8 cellular contexts compared by ENCODE assay signal in the genomic region with DNA sequence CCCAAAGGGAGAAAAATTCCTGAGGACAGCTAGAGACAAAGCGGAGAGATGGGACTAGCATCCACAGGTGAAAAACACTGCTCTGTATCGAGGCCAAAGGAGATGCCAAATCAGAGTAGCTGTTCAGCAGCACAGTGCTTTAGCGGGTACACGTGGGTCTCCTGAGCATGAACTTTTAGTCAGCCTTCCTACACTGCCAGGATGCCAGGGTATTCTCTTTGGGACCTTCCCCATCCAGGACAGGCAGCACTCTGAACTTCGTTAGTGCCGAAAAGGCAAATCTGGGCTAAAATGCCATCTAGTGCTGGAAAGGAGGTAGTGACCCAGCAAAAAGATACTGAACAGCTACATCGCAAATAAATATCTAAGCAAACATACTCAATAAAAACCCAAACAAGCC.
DNase-seq lines count a peak whose midpoint lies in the region; ATAC-seq and TF ChIP-seq lines count a peak whose summit lies in the region.

No MANE protein-coding gene starts in this region.

- no peak overlapping the region for H3K4me3 Mint-ChIP-seq in activated CD8-positive, alpha-beta T cell treated with anti-CD3 and anti-CD28 coated beads, Interleukin-2, amount 10 ng/mL, durations not matched to agents 7 days and 5 days
- no peak overlapping the region for H3K4me3 Mint-ChIP-seq in T-helper 17 cell

- peaks cover 5% of the 10 kb centered on the region for H3K9me3 Mint-ChIP-seq in activated CD8-positive, alpha-beta T cell treated with anti-CD3 and anti-CD28 coated beads, Interleukin-2, amount 10 ng/mL, durations not matched to agents 7 days and 5 days (ENCODE audit: insufficient read depth)

- no peaks in the 10 kb centered on the region for H3K4me1 Mint-ChIP-seq in activated CD8-positive, alpha-beta T cell treated with anti-CD3 and anti-CD28 coated beads, Interleukin-2, amount 10 ng/mL, durations not matched to agents 7 days and 5 days (ENCODE audit: low read depth)
- H3K4me1 Mint-ChIP-seq in T-helper 17 cell = no peaks in the 10 kb centered on the region

- no peak overlapping the region for H3K4me3 ChIP-seq in GM06990 (replicated peaks; ENCODE audit: low read depth, low read length)
- no peak overlapping the region for H3K4me3 ChIP-seq in uterus

- peaks cover 3% of the 10 kb centered on the region for H3K27me3 Mint-ChIP-seq in activated CD8-positive, alpha-beta T cell treated with anti-CD3 and anti-CD28 coated beads, Interleukin-2, amount 10 ng/mL, durations not matched to agents 7 days and 5 days (ENCODE audit: low read depth)
- no peaks in the 10 kb centered on the region for H3K27me3 Mint-ChIP-seq in T-helper 17 cell

- H3K4me1 ChIP-seq in uterus = no peaks in the 10 kb centered on the region

- intact Hi-C loops in uterus (cut with DNase I; ENCODE audit: low total_unique reads) = no loop called here

- POLR2A ChIA-PET in HEK293T (lab: Yijun Ruan, JAX) = no interaction called here
- POLR2A ChIA-PET in activated CD8-positive, alpha-beta T cell treated with anti-CD3 and anti-CD28 coated beads, Interleukin-2, amount 10 ng/mL, durations not matched to agents 7 days and 5 days (lab: Charles Lee) = interaction anchor here (0.7 kb wide), 1 partner anchor 253 kb away, joined by 3 read pairs; no protein-coding TSS in a partner anchor

- H3K36me3 ChIP-seq in GM06990 (ENCODE audit: control insufficient read depth, insufficient read depth, low read length) = no peaks in the 10 kb centered on the region
- H3K36me3 ChIP-seq in uterus = no peaks in the 10 kb centered on the region

- H3K36me3 Mint-ChIP-seq in activated CD8-positive, alpha-beta T cell treated with anti-CD3 and anti-CD28 coated beads, Interleukin-2, amount 10 ng/mL, durations not matched to agents 7 days and 5 days (ENCODE audit: low read depth) = no peaks in the 10 kb centered on the region
- H3K36me3 Mint-ChIP-seq in T-helper 17 cell (ENCODE audit: low read depth) = no peaks in the 10 kb centered on the region

- H3K9me3 ChIP-seq in uterus = no peaks in the 10 kb centered on the region
- no peaks in the 10 kb centered on the region for H3K9me3 ChIP-seq in T-helper 17 cell (ENCODE audit: control insufficient read depth, low read length, poor library complexity, severe bottlenecking)

- H3K27me3 ChIP-seq in GM06990 (replicated peaks; ENCODE audit: control insufficient read depth, insufficient read depth, low read length) (no peaks in the 10 kb centered on the region; the same call in 1 of the 2 replicates), uterus (no peaks in the 10 kb centered on the region)

- peak; percentile 70 for TF ChIP-seq CTCF in GM06990 (IDR thresholded peaks at IDR 0.05; ENCODE audit: insufficient read depth, low read length, poor library complexity, severe bottlenecking)
- TF ChIP-seq CTCF in uterus (IDR thresholded peaks at IDR 0.05) = peak in 3 of 4 experiments; percentile 7 to 19 (median 12)

- peak; percentile 36 for ATAC-seq in activated CD8-positive, alpha-beta T cell treated with anti-CD3 and anti-CD28 coated beads, Interleukin-2, amount 10 ng/mL, durations not matched to agents 7 days and 5 days
- no peak for ATAC-seq in T-helper 17 cell

- H3K27ac Mint-ChIP-seq in activated CD8-positive, alpha-beta T cell treated with anti-CD3 and anti-CD28 coated beads, Interleukin-2, amount 10 ng/mL, durations not matched to agents 7 days and 5 days = no peak overlapping the region
- H3K27ac Mint-ChIP-seq in T-helper 17 cell = no peak overlapping the region

- no peak overlapping the region for H3K27ac ChIP-seq in uterus

- CTCF ChIA-PET in HEK293T (lab: Yijun Ruan, JAX) = interaction anchor here (0.6 to 1.5 kb wide), 6 partner anchors 10 to 179 kb away, joined by 3 to 6 read pairs (median 3); no protein-coding TSS in a partner anchor
- CTCF ChIA-PET in activated CD8-positive, alpha-beta T cell treated with anti-CD3 and anti-CD28 coated beads, Interleukin-2, amount 10 ng/mL, durations not matched to agents 7 days and 5 days (lab: Charles Lee) = interaction anchor here (1.0 to 1.6 kb wide), 7 partner anchors 9 to 375 kb away, joined by 3 to 4 read pairs (median 3); a partner anchor contains a TSS

- TF ChIP-seq POLR2A in uterus (IDR thresholded peaks at IDR 0.05) = no peak

- DNase-seq in A172 (ENCODE audit: low spot score) (peak; percentile 30), GM06990 (ENCODE audit: extremely low read depth, insufficient read length) (no peak), HEK293T (ENCODE audit: extremely low spot score) (peak; percentile 67), NCI-H1105 (lab: John Stamatoyannopoulos, UW) (peak; percentile 14), iPS DF 4.7 (ENCODE audit: extremely low read depth, low spot score) (peak; percentile 56), uterus (no peak), T-helper 17 cell (no peak)
- peak; percentile 26 for DNase-seq in activated CD8-positive, alpha-beta T cell treated with anti-CD3 and anti-CD28 coated beads, Interleukin-2, amount 10 ng/mL, durations not matched to agents 7 days and 5 days

TF ChIP-seq in HEK293T, 16 proteins besides CTCF, POLR2A, EP300 and RAD21:
- TF ChIP-seq ARNT (IDR thresholded peaks at IDR 0.05) (no peak), FOXK2 (IDR thresholded peaks at IDR 0.05) (no peak), SP1 (IDR thresholded peaks at IDR 0.05) (no peak), FOXA1 (IDR thresholded peaks at IDR 0.05) (no peak), L3MBTL2 (conservative IDR thresholded peaks at IDR 0.05) (no peak), FOXM1 (IDR thresholded peaks at IDR 0.05; ENCODE audit: borderline replicate concordance) (no peak)
TF ChIP-seq in HEK293T: peak in this region for 0.

Comparison
In these comparisons a context has a peak if more than half of its experiments do, and no peak if none do; other contexts are left out.
1. DNase-seq: peak in A172 (single experiment), HEK293T (single experiment), NCI-H1105 (single experiment), activated CD8-positive, alpha-beta T cell treated with anti-CD3 and anti-CD28 coated beads, Interleukin-2, amount 10 ng/mL, durations not matched to agents 7 days and 5 days (single experiment) and iPS DF 4.7 (single experiment); none in GM06990 (single experiment), uterus (0 of 2) and T-helper 17 cell (0 of 3).